ENCODE assay signal across 14 cellular contexts in the genomic region with DNA sequence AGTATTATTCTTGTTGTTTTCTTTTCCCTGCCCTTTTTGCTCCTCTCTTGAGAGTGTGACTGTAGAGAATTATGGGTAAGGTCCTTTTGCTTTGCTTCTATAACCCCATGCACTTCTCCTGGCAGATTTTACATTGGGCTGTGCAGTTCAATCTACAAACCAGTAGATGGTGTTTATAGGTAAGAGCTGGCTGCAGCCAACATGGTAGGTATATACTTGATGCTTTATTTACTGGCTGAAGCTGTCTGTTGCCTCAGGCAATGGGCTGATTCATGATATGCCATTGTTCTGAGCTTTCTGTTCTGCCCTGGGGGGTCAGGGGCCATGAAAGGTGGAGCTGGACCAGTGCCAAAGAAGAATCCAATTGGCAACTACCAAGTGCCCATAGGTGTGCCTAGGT.
DNase-seq lines count a peak whose midpoint lies in the region; ATAC-seq and TF ChIP-seq lines count a peak whose summit lies in the region.
"Had no signal": no experiment of that assay in that cellular context is flagged by ENCODE, and none has a peak within 500 bp of the region (broad histone marks: within the 10 kb centered on the region; RNA-seq: fewer than 3 reads in every experiment).

No MANE protein-coding gene starts in this region.

- DNase-seq in epithelial cell of esophagus (ENCODE audit: low read depth), result peak; percentile 51
- no peak for DNase-seq in stimulated activated CD8-positive, alpha-beta memory T cell treated with anti-CD3 and anti-CD28 coated beads, Interleukin-4, amount 100 ng/mL, for 48 hours
- DNase-seq in superior temporal gyrus (ENCODE audit: extremely low spot score), result no peak
- no peak for DNase-seq in GF-D8 (lab: John Stamatoyannopoulos, UW)
- DNase-seq in NCI-H510A (lab: John Stamatoyannopoulos, UW), result no peak
- DNase-seq: activated gamma-delta T cell treated with Interleukin-2 at 50 U/mL for 16 hours; erythroblast; midbrain; NCI-H1436 treated with DMSO at 0.1 percent for 48 hours; stimulated activated CD4-positive, alpha-beta T cell treated with anti-CD3 and anti-CD28 coated beads, Interleukin-1b, Interleukin-23, amount 100 ng/mL, for 48 hours; T-helper 9 cell had no signal

- ATAC-seq in GM18907 (IDR thresholded peaks at IDR 0.05; ENCODE audit: unreplicated experiment), result peak; percentile 69

- H3K4me3 ChIP-seq in KMS-11 (IDR thresholded peaks at IDR 0.05; ENCODE audit: insufficient read depth, low read depth, low read length) (no peak overlapping the region), epithelial cell of esophagus (ENCODE audit: low read length) (no peak overlapping the region)

- no peak overlapping the region for H3K4me2 ChIP-seq in KMS-11

- TF ChIP-seq CTCF in C4-2B (conservative IDR thresholded peaks at IDR 0.05), result peak; percentile 48
- TF ChIP-seq CTCF in KMS-11 (conservative IDR thresholded peaks at IDR 0.05; ENCODE audit: low read depth, low read length), result peak; percentile 35; the same call in 1 of the 2 replicates
- TF ChIP-seq CTCF in epithelial cell of esophagus (IDR thresholded peaks at IDR 0.05; ENCODE audit: insufficient read depth, low read depth, low read length, missing control alignments), result peak; percentile 51

- H3K27ac ChIP-seq in C4-2B (no peak overlapping the region), KMS-11 (no peak overlapping the region)

- no peaks in the 10 kb centered on the region for H3K79me2 ChIP-seq in KMS-11 (ENCODE audit: insufficient read depth, low read depth)

- no peaks in the 10 kb centered on the region for H3K36me3 ChIP-seq in KMS-11 (ENCODE audit: insufficient read depth)

- no peaks in the 10 kb centered on the region for H4K20me1 ChIP-seq in KMS-11 (ENCODE audit: insufficient read depth)

- no peak overlapping the region for H3K9ac ChIP-seq in KMS-11

- peaks cover 6% of the 10 kb centered on the region for H3K4me1 ChIP-seq in KMS-11 (ENCODE audit: low read depth, poor library complexity, severe bottlenecking)

- H2AFZ ChIP-seq in KMS-11 (ENCODE audit: low read depth), result no peak overlapping the region

- H3K27me3 ChIP-seq in KMS-11 (ENCODE audit: insufficient read depth, low read depth), result no peaks in the 10 kb centered on the region
